ENCODE assay signal across 18 cellular contexts in the genomic region with DNA sequence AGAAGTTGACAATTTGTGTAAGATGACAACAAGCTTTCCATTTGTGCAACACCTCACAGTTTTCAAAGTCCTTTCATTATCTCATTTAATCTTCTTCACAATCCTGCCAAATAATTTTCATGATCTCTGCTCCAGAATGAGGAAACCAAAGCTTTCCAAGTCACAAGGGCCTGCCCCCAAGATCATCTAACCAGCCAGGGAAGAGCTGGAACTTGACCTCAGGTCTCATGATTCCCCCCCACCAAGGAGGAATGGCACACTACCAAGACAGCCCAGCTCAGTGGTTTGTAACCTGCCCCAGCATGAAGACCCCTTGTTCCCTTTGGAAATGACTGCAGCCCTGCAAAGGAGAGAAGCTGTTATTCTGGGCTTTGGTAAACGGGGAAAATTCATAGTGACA.
DNase-seq lines count a peak whose midpoint lies in the region; ATAC-seq and TF ChIP-seq lines count a peak whose summit lies in the region.
"Had no signal": no experiment of that assay in that cellular context is flagged by ENCODE, and none has a peak within 500 bp of the region (broad histone marks: within the 10 kb centered on the region; RNA-seq: fewer than 3 reads in every experiment).

No MANE protein-coding gene starts in this region.

- H4K20me1 ChIP-seq in OCI-LY1 (ENCODE audit: insufficient read depth, low read length), result no peaks in the 10 kb centered on the region

- no peak for ATAC-seq in central memory CD8-positive, alpha-beta T cell (replicated peaks; ENCODE audit: extremely low read depth, poor library complexity, severe bottlenecking)
- no peak for ATAC-seq in HG03354 (IDR thresholded peaks at IDR 0.05; ENCODE audit: poor library complexity, severe bottlenecking, unreplicated experiment)
- no peak for ATAC-seq in HG03108 (IDR thresholded peaks at IDR 0.05; ENCODE audit: unreplicated experiment)
- no peak for ATAC-seq in HG02938 (IDR thresholded peaks at IDR 0.05; ENCODE audit: unreplicated experiment)

- TF ChIP-seq CTCF in OCI-LY1 (IDR thresholded peaks at IDR 0.05; ENCODE audit: low read length), result no peak

- no peak overlapping the region for H3K4me2 ChIP-seq in OCI-LY1 (ENCODE audit: low read length)

- no peaks in the 10 kb centered on the region for H3K36me3 Mint-ChIP-seq in central memory CD8-positive, alpha-beta T cell (ENCODE audit: insufficient read depth)

- H3K36me3 ChIP-seq in OCI-LY1 (ENCODE audit: insufficient read depth, low read length), result no peaks in the 10 kb centered on the region

- no peaks in the 10 kb centered on the region for H3K9me2 ChIP-seq in OCI-LY1 (ENCODE audit: low read depth, low read length)

- no peak for DNase-seq in central memory CD8-positive, alpha-beta T cell (ENCODE audit: low spot score in 2 of 2)
- DNase-seq in medulla oblongata (ENCODE audit: extremely low spot score) (peak; percentile 52), renal cortical epithelial cell (ENCODE audit: low read depth) (peak; percentile 20), AG08395 (ENCODE audit: low spot score) (no peak)
- DNase-seq: DMS153, EL, H9, KBM-7, NCI-H1048, NCI-H1694, NCI-H2107, NCI-H226, NCI-H526 had no signal

- no peaks in the 10 kb centered on the region for H3K4me1 Mint-ChIP-seq in central memory CD8-positive, alpha-beta T cell

- no peaks in the 10 kb centered on the region for H3K9me3 ChIP-seq in OCI-LY1 (ENCODE audit: low read length)

- H2AFZ ChIP-seq in OCI-LY1 (ENCODE audit: low read length), result no peak overlapping the region

- peak overlapping the region; percentile 99 for H3K27ac ChIP-seq in OCI-LY1 (ENCODE audit: low read depth, low read length, poor library complexity, severe bottlenecking)
- H3K27ac ChIP-seq: RWPE1 had no signal

- H3K27ac Mint-ChIP-seq in central memory CD8-positive, alpha-beta T cell (ENCODE audit: low read depth), result peak overlapping the region; percentile 13

- H3K9ac ChIP-seq in OCI-LY1 (ENCODE audit: low read length), result no peak overlapping the region

- H3K27me3 ChIP-seq in OCI-LY1 (ENCODE audit: insufficient read depth, low read length), result no peaks in the 10 kb centered on the region

- H3K4me1 ChIP-seq in OCI-LY1 (ENCODE audit: insufficient read depth, low read length, severe bottlenecking), result peaks cover 52% of the 10 kb centered on the region

- H3K4me3 ChIP-seq in OCI-LY1 (ENCODE audit: low read depth, low read length, poor library complexity, severe bottlenecking), result no peak overlapping the region

- H3K79me2 ChIP-seq in OCI-LY1 (ENCODE audit: insufficient read depth, low read length), result no peaks in the 10 kb centered on the region

- no peak overlapping the region for H3K4me3 Mint-ChIP-seq in central memory CD8-positive, alpha-beta T cell
- H3K4me3 Mint-ChIP-seq: H9 had no signal

- no peaks in the 10 kb centered on the region for H3K27me3 Mint-ChIP-seq in central memory CD8-positive, alpha-beta T cell

- H3K9me3 Mint-ChIP-seq in central memory CD8-positive, alpha-beta T cell, result no peaks in the 10 kb centered on the region
- H3K9me3 Mint-ChIP-seq: H9 had no signal

- no peaks in the 10 kb centered on the region for H3F3A ChIP-seq in OCI-LY1 (ENCODE audit: insufficient read depth, low read length)

Comparison
In these comparisons a context has a peak if more than half of its experiments do, and no peak if none do; other contexts are left out.
1. DNase-seq: peak in medulla oblongata (single experiment) and renal cortical epithelial cell (single experiment); none in central memory CD8-positive, alpha-beta T cell (0 of 2) and AG08395 (single experiment).